Comparison of ENCODE assay signal across 9 cellular contexts in genomic region chr6:56370127-56370540, GRCh38.
DNase-seq lines count a peak whose midpoint lies in the region; ATAC-seq and TF ChIP-seq lines count a peak whose summit lies in the region.
"Had no signal": no experiment of that assay in that cellular context is flagged by ENCODE, and none has a peak within 500 bp of the region (broad histone marks: within the 10 kb centered on the region; RNA-seq: fewer than 3 reads in every experiment).

No MANE protein-coding gene starts in this region.

- H3K27me3 Mint-ChIP-seq in activated CD8-positive, alpha-beta memory T cell treated with anti-CD3 and anti-CD28 coated beads, Interleukin-2, amount 10 ng/mL, durations not matched to agents 7 days and 5 days, result peaks cover 6% of the 10 kb centered on the region
- H3K27me3 Mint-ChIP-seq: activated naive CD8-positive, alpha-beta T cell treated with anti-CD3 and anti-CD28 coated beads, Interleukin-2, amount 10 ng/mL, durations not matched to agents 7 days and 5 days had no signal

- H3K27ac Mint-ChIP-seq in activated CD8-positive, alpha-beta memory T cell treated with anti-CD3 and anti-CD28 coated beads, Interleukin-2, amount 10 ng/mL, durations not matched to agents 7 days and 5 days, result no peak overlapping the region
- H3K27ac Mint-ChIP-seq: activated naive CD8-positive, alpha-beta T cell treated with anti-CD3 and anti-CD28 coated beads, Interleukin-2, amount 10 ng/mL, durations not matched to agents 7 days and 5 days had no signal

- no peak for ATAC-seq in activated CD8-positive, alpha-beta memory T cell treated with anti-CD3 and anti-CD28 coated beads, Interleukin-2, amount 10 ng/mL, durations not matched to agents 7 days and 5 days
- no peak for ATAC-seq in HG02884 (IDR thresholded peaks at IDR 0.05; ENCODE audit: unreplicated experiment)
- no peak for ATAC-seq in GM18511 (IDR thresholded peaks at IDR 0.05; ENCODE audit: unreplicated experiment)

- H3K36me3 Mint-ChIP-seq in activated CD8-positive, alpha-beta memory T cell treated with anti-CD3 and anti-CD28 coated beads, Interleukin-2, amount 10 ng/mL, durations not matched to agents 7 days and 5 days, result no peaks in the 10 kb centered on the region
- H3K36me3 Mint-ChIP-seq: activated naive CD8-positive, alpha-beta T cell treated with anti-CD3 and anti-CD28 coated beads, Interleukin-2, amount 10 ng/mL, durations not matched to agents 7 days and 5 days had no signal

- H3K9me3 ChIP-seq in ascending aorta, result no peaks in the 10 kb centered on the region

- TF ChIP-seq CTCF in ascending aorta (IDR thresholded peaks at IDR 0.05), result peak; percentile 68 to 85 (median 77)

- DNase-seq in HCEC 1CT (peak; percentile 78), ascending aorta (ENCODE audit: low spot score in 2 of 2) (peak; percentile 38 to 90), hepatic stellate cell (ENCODE audit: low spot score) (peak; percentile 37), SW480 (ENCODE audit: low spot score) (no peak)
- DNase-seq in activated CD8-positive, alpha-beta memory T cell treated with anti-CD3 and anti-CD28 coated beads, Interleukin-2, amount 10 ng/mL, durations not matched to agents 7 days and 5 days, result no peak
- DNase-seq: activated naive CD8-positive, alpha-beta T cell treated with anti-CD3 and anti-CD28 coated beads, Interleukin-2, amount 10 ng/mL, durations not matched to agents 7 days and 5 days had no signal

- H3K9me3 Mint-ChIP-seq in activated CD8-positive, alpha-beta memory T cell treated with anti-CD3 and anti-CD28 coated beads, Interleukin-2, amount 10 ng/mL, durations not matched to agents 7 days and 5 days (ENCODE audit: low read depth), result no peaks in the 10 kb centered on the region
- H3K9me3 Mint-ChIP-seq: activated naive CD8-positive, alpha-beta T cell treated with anti-CD3 and anti-CD28 coated beads, Interleukin-2, amount 10 ng/mL, durations not matched to agents 7 days and 5 days had no signal

- no peaks in the 10 kb centered on the region for H3K36me3 ChIP-seq in ascending aorta

- no peaks in the 10 kb centered on the region for H3K27me3 ChIP-seq in ascending aorta

- no peak overlapping the region for H3K4me3 Mint-ChIP-seq in activated CD8-positive, alpha-beta memory T cell treated with anti-CD3 and anti-CD28 coated beads, Interleukin-2, amount 10 ng/mL, durations not matched to agents 7 days and 5 days
- H3K4me3 Mint-ChIP-seq: activated naive CD8-positive, alpha-beta T cell treated with anti-CD3 and anti-CD28 coated beads, Interleukin-2, amount 10 ng/mL, durations not matched to agents 7 days and 5 days had no signal

- peak overlapping the region in 1 of 2 donors; percentile 51 for H3K4me3 ChIP-seq in ascending aorta
- H3K4me3 ChIP-seq in skin epidermis, result no peak overlapping the region

- H3K27ac ChIP-seq in ascending aorta, result peak overlapping the region; percentile 83 to 93
- peak overlapping the region in 20 of 21 experiments; percentile 35 to 82 (median 74) for H3K27ac ChIP-seq in skin epidermis

- CTCF ChIA-PET in activated CD8-positive, alpha-beta memory T cell treated with anti-CD3 and anti-CD28 coated beads, Interleukin-2, amount 10 ng/mL, durations not matched to agents 7 days and 5 days (lab: Charles Lee), result no interaction called here

- intact Hi-C loops in ascending aorta (cut with DNase I), result loop anchor here (2.0 to 10.0 kb wide), 7 partner anchors 82 to 947 kb away; partner anchors contain the start of gene PRIM2

- H3K4me1 Mint-ChIP-seq in activated CD8-positive, alpha-beta memory T cell treated with anti-CD3 and anti-CD28 coated beads, Interleukin-2, amount 10 ng/mL, durations not matched to agents 7 days and 5 days, result no peaks in the 10 kb centered on the region

- peaks cover 6 to 53% of the 10 kb centered on the region in 2 donors for H3K4me1 ChIP-seq in ascending aorta

Comparison
In these comparisons a context has a peak if more than half of its experiments do, and no peak if none do; other contexts are left out.
1. DNase-seq: peak in HCEC 1CT (single experiment), ascending aorta (2 of 2) and hepatic stellate cell (single experiment); none in activated CD8-positive, alpha-beta memory T cell treated with anti-CD3 and anti-CD28 coated beads, Interleukin-2, amount 10 ng/mL, durations not matched to agents 7 days and 5 days (single experiment) and SW480 (single experiment).